8 cellular contexts compared by ENCODE assay signal in genomic region chr11:47270331-47271271, GRCh38. TPM values are rescaled to one million over a fixed set of nuclear protein-coding genes. Genes with fewer than 3 reads are reported as not detected.
A peak's percentile ranks its signal among the peaks of the same experiment; 100 is the strongest.
DNase-seq lines count a peak whose midpoint lies in the region; ATAC-seq and TF ChIP-seq lines count a peak whose summit lies in the region.

No MANE protein-coding gene starts in this region.

- H3K4me1 Mint-ChIP-seq in activated CD4-positive, alpha-beta T cell treated with anti-CD3 and anti-CD28 coated beads, Interleukin-2, amount 10 ng/mL, durations not matched to agents 24 days and 14 days = peaks cover 42% of the 10 kb centered on the region

- peak; percentile 29 for TF ChIP-seq CTCF in epithelial cell of esophagus (IDR thresholded peaks at IDR 0.05; ENCODE audit: insufficient read depth, low read depth, low read length, missing control alignments)

- ATAC-seq in GM21360 (IDR thresholded peaks at IDR 0.05; ENCODE audit: unreplicated experiment) = no peak

- peaks cover 16% of the 10 kb centered on the region for H3K36me3 Mint-ChIP-seq in activated CD4-positive, alpha-beta T cell treated with anti-CD3 and anti-CD28 coated beads, Interleukin-2, amount 10 ng/mL, durations not matched to agents 24 days and 14 days (ENCODE audit: low read depth)

- 2% methylated on average over 34 of the region's 34 CpGs for WGBS in urinary bladder

- H3K4me3 ChIP-seq in epithelial cell of esophagus (ENCODE audit: low read length) (peak overlapping the region; percentile 67), muscle layer of colon (ENCODE audit: low read depth in 1 of 2, low read length in 2 of 2) (peak overlapping the region; percentile 70 to 78), urinary bladder (ENCODE audit: low read depth, low read length) (peak overlapping the region; percentile 88)

- peaks cover 10% of the 10 kb centered on the region for H3K36me3 ChIP-seq in muscle layer of colon (ENCODE audit: insufficient read depth, low read length)
- H3K36me3 ChIP-seq in urinary bladder (ENCODE audit: insufficient read depth) = no peaks in the 10 kb centered on the region

- peaks cover 34% of the 10 kb centered on the region for H3K4me1 ChIP-seq in muscle layer of colon (ENCODE audit: insufficient read depth, low read length)
- no peaks in the 10 kb centered on the region for H3K4me1 ChIP-seq in urinary bladder (ENCODE audit: insufficient read depth)

- DNase-seq in NCI-H2081 (lab: John Stamatoyannopoulos, UW) = peak; percentile 47 to 49
- no peak for DNase-seq in NCI-H2081 treated with DMSO at 0.1 percent for 48 hours (lab: John Stamatoyannopoulos, UW)
- peak; percentile 64 for DNase-seq in NCI-H146 (lab: John Stamatoyannopoulos, UW)
- DNase-seq in activated CD4-positive, alpha-beta T cell treated with anti-CD3 and anti-CD28 coated beads, Interleukin-2, amount 10 ng/mL, durations not matched to agents 24 days and 14 days = peak; percentile 83
- peak; percentile 50 for DNase-seq in epithelial cell of esophagus (ENCODE audit: low read depth)

- no peaks in the 10 kb centered on the region for H3K27me3 ChIP-seq in muscle layer of colon (ENCODE audit: control insufficient read depth in 1 of 2, insufficient read depth in 2 of 2, low read length in 2 of 2)

- H3K27me3 Mint-ChIP-seq in activated CD4-positive, alpha-beta T cell treated with anti-CD3 and anti-CD28 coated beads, Interleukin-2, amount 10 ng/mL, durations not matched to agents 24 days and 14 days = no peaks in the 10 kb centered on the region

- H3K4me3 Mint-ChIP-seq in activated CD4-positive, alpha-beta T cell treated with anti-CD3 and anti-CD28 coated beads, Interleukin-2, amount 10 ng/mL, durations not matched to agents 24 days and 14 days = peak overlapping the region; percentile 81

- intact Hi-C loops in activated CD4-positive, alpha-beta T cell treated with anti-CD3 and anti-CD28 coated beads, Interleukin-2, amount 10 ng/mL, durations not matched to agents 24 days and 14 days (cut with micrococcal nuclease) = loop anchor here (5.0 kb wide), 1 partner anchor 42 kb away; no protein-coding TSS in a partner anchor

- H3K27ac Mint-ChIP-seq in activated CD4-positive, alpha-beta T cell treated with anti-CD3 and anti-CD28 coated beads, Interleukin-2, amount 10 ng/mL, durations not matched to agents 24 days and 14 days = peak overlapping the region; percentile 90

- H3K9me3 Mint-ChIP-seq in activated CD4-positive, alpha-beta T cell treated with anti-CD3 and anti-CD28 coated beads, Interleukin-2, amount 10 ng/mL, durations not matched to agents 24 days and 14 days = no peaks in the 10 kb centered on the region

- H3K9me3 ChIP-seq in muscle layer of colon (ENCODE audit: low read length) = no peaks in the 10 kb centered on the region

- peak overlapping the region; percentile 7 for H3K9ac ChIP-seq in muscle layer of colon (ENCODE audit: low read length)

- H3K27ac ChIP-seq in muscle layer of colon (ENCODE audit: low read depth, low read length) = peak overlapping the region; percentile 100
- peak overlapping the region; percentile 91 for H3K27ac ChIP-seq in urinary bladder (ENCODE audit: low read depth)

RNA-seq across cellular contexts. Expression of gene MADD, which starts 0.7 kb away (rescaled TPM):
- total RNA-seq in activated CD4-positive, alpha-beta T cell treated with anti-CD3 and anti-CD28 coated beads, Interleukin-2, amount 10 ng/mL, durations not matched to agents 24 days and 14 days = 78.5 and 80.7 TPM in 2 replicates
- total RNA-seq in urinary bladder = 28.9 TPM
- 32.9 TPM for polyA plus RNA-seq in urinary bladder

RNA-seq across cellular contexts. Expression of gene NR1H3, which starts 12.8 kb away (rescaled TPM):
- 7.6 and 15.4 TPM in 2 replicates for total RNA-seq in activated CD4-positive, alpha-beta T cell treated with anti-CD3 and anti-CD28 coated beads, Interleukin-2, amount 10 ng/mL, durations not matched to agents 24 days and 14 days
- total RNA-seq in urinary bladder = 16.8 TPM
- polyA plus RNA-seq in urinary bladder = 43.3 TPM

RNA-seq across cellular contexts. Expression of gene ACP2, which starts 22.0 kb away (rescaled TPM):
- total RNA-seq in activated CD4-positive, alpha-beta T cell treated with anti-CD3 and anti-CD28 coated beads, Interleukin-2, amount 10 ng/mL, durations not matched to agents 24 days and 14 days = 24.8 and 27.6 TPM in 2 replicates
- total RNA-seq in urinary bladder = 24.5 TPM
- polyA plus RNA-seq in urinary bladder = 28.6 TPM

RNA-seq across cellular contexts. Expression of gene DDB2, which starts 55.8 kb away (rescaled TPM):
- 148 and 157 TPM in 2 replicates for total RNA-seq in activated CD4-positive, alpha-beta T cell treated with anti-CD3 and anti-CD28 coated beads, Interleukin-2, amount 10 ng/mL, durations not matched to agents 24 days and 14 days
- 11.9 TPM for total RNA-seq in urinary bladder
- polyA plus RNA-seq in urinary bladder = 23.8 TPM
